1 cellular context compared by ENCODE assay signal in genomic region chr22:42937164-42937854, GRCh38.
A peak's percentile ranks its signal among the peaks of the same experiment; 100 is the strongest.
TF ChIP-seq lines count a peak whose summit lies in the region.

No MANE protein-coding gene starts in this region.

TF ChIP-seq in GM12878, 131 proteins besides CTCF, POLR2A, EP300 and RAD21 (continued from another document):
- peak; percentile 63; the same call in 1 of the 2 replicates for TF ChIP-seq NBN (IDR thresholded peaks at IDR 0.05)
- TF ChIP-seq IKZF1 (conservative IDR thresholded peaks at IDR 0.05): peak; percentile 70
